ENCODE assay signal across 30 cellular contexts in the genomic region with DNA sequence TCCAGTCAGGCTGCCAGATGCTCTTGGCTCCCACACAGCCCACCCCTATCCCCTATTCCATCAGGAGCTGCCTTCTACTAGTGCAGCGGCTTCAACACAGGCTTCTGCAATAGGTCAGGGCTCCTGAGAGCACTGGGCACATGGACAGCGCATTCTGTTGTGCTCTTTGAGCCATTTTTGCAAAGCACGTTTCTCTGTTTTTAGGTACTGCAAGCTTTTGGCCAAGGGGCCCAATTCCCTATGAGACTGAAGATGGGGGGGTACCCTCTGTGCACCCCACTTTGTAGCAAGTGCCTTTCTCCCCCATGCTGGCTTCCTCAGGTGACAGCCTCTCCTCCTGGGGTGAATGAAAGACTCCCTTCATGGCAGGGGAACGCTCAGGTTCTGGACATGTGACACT. TPM values are rescaled to one million over a fixed set of nuclear protein-coding genes. Genes with fewer than 3 reads are reported as not detected.
"Had no signal": no experiment of that assay in that cellular context is flagged by ENCODE, and none has a peak within 500 bp of the region (broad histone marks: within the 10 kb centered on the region; RNA-seq: fewer than 3 reads in every experiment).

No MANE protein-coding gene starts in this region.

- H3K36me3 ChIP-seq: gastrocnemius medialis, sigmoid colon, thoracic aorta, uterus had no signal

- H3K4me1 Mint-ChIP-seq: endodermal cell, mesothelial cell of epicardium, naive B cell had no signal

- H3K27ac ChIP-seq: epithelial cell of prostate, gastrocnemius medialis, left lung, neutrophil, parathyroid adenoma, prostate gland, right atrium auricular region, sigmoid colon, stomach, thoracic aorta, tibial nerve, upper lobe of left lung, uterus had no signal

- DNase-seq: effector CD8-positive, alpha-beta T cell; endodermal cell; foreskin fibroblast; gastrocnemius medialis; left lung; mesenchymal stem cell; mucosa of descending colon; naive B cell; stimulated activated CD4-positive, alpha-beta T cell treated with anti-CD3 and anti-CD28 coated beads, Interleukin-2, amount 100 ng/mL, for 24 hours; stimulated activated CD4-positive, alpha-beta T cell treated with anti-CD3 and anti-CD28 coated beads, Interleukin-4, amount 100 ng/mL, for 24 hours; stimulated activated naive CD4-positive, alpha-beta T cell treated with Interleukin-2 at 50 U/mL for 16 hours; upper lobe of left lung; uterus had no signal

- H3K27me3 Mint-ChIP-seq: natural killer cell treated with Interleukin-12 subunit alpha and Interleukin-12 subunit beta and Interleukin-15 and Interleukin-18, amount 100 ng/mL, for 72 hours had no signal

- H3K9me3 ChIP-seq: gastrocnemius medialis, left lung, mucosa of descending colon, neutrophil, prostate gland, right atrium auricular region, sigmoid colon, stomach, thoracic aorta, tibial nerve, upper lobe of left lung, uterus had no signal

- ATAC-seq: esophagus mucosa; gastrocnemius medialis; left lung; mucosa of descending colon; natural killer cell treated with Interleukin-12 subunit alpha and Interleukin-12 subunit beta and Interleukin-15 and Interleukin-18, amount 100 ng/mL, for 72 hours; stimulated activated effector memory CD8-positive, alpha-beta T cell treated with anti-CD3 and anti-CD28 coated beads, Interleukin-12 subunit alpha, Interleukin-12 subunit beta, amount 100 ng/mL, for 72 hours had no signal

- H3K27ac Mint-ChIP-seq: endodermal cell; mesothelial cell of epicardium; natural killer cell treated with Interleukin-12 subunit alpha and Interleukin-12 subunit beta and Interleukin-15 and Interleukin-18, amount 100 ng/mL, for 72 hours; stimulated activated effector memory CD8-positive, alpha-beta T cell treated with anti-CD3 and anti-CD28 coated beads, Interleukin-12 subunit alpha, Interleukin-12 subunit beta, amount 100 ng/mL, for 72 hours had no signal

- H3K9me3 Mint-ChIP-seq: endodermal cell; mesothelial cell of epicardium; naive B cell; natural killer cell treated with Interleukin-12 subunit alpha and Interleukin-12 subunit beta and Interleukin-15 and Interleukin-18, amount 100 ng/mL, for 72 hours; neural crest cell; stimulated activated effector memory CD8-positive, alpha-beta T cell treated with anti-CD3 and anti-CD28 coated beads, Interleukin-12 subunit alpha, Interleukin-12 subunit beta, amount 100 ng/mL, for 72 hours had no signal

- H3K27me3 ChIP-seq: gastrocnemius medialis, left lung, right atrium auricular region, sigmoid colon, stomach, tibial nerve, upper lobe of left lung, uterus had no signal

- H3K4me3 ChIP-seq: gastrocnemius medialis, left lung, mucosa of descending colon, prostate gland, right atrium auricular region, sigmoid colon, stomach, thoracic aorta, tibial nerve, upper lobe of left lung, uterus had no signal

- H3K36me3 Mint-ChIP-seq: mesothelial cell of epicardium; naive B cell; natural killer cell treated with Interleukin-12 subunit alpha and Interleukin-12 subunit beta and Interleukin-15 and Interleukin-18, amount 100 ng/mL, for 72 hours; stimulated activated effector memory CD8-positive, alpha-beta T cell treated with anti-CD3 and anti-CD28 coated beads, Interleukin-12 subunit alpha, Interleukin-12 subunit beta, amount 100 ng/mL, for 72 hours had no signal

- H3K4me3 Mint-ChIP-seq: endodermal cell; mesothelial cell of epicardium; naive B cell; natural killer cell treated with Interleukin-12 subunit alpha and Interleukin-12 subunit beta and Interleukin-15 and Interleukin-18, amount 100 ng/mL, for 72 hours; neural crest cell; stimulated activated effector memory CD8-positive, alpha-beta T cell treated with anti-CD3 and anti-CD28 coated beads, Interleukin-12 subunit alpha, Interleukin-12 subunit beta, amount 100 ng/mL, for 72 hours had no signal

- H3K4me1 ChIP-seq: left lung, prostate gland, right atrium auricular region, sigmoid colon, stomach, tibial nerve, upper lobe of left lung, uterus had no signal

RNA-seq across cellular contexts. Expression of a gene that starts 31.2 kb away (rescaled TPM):
- polyA plus RNA-seq: keratinocyte had no signal

RNA-seq across cellular contexts. Expression of a gene that starts 31.3 kb away (rescaled TPM):
- total RNA-seq: glomerular endothelial cell, lung microvascular endothelial cell had no signal
- polyA plus RNA-seq: keratinocyte had no signal
